ENCODE assay signal across 24 cellular contexts in genomic region chr1:1253314-1253713, GRCh38. TPM values are rescaled to one million over a fixed set of nuclear protein-coding genes. Genes with fewer than 3 reads are reported as not detected.
"Had no signal": no experiment of that assay in that cellular context is flagged by ENCODE, and none has a peak within 500 bp of the region (broad histone marks: within the 10 kb centered on the region; RNA-seq: fewer than 3 reads in every experiment).

No MANE protein-coding gene starts in this region.

- H3K4me3 Mint-ChIP-seq: activated CD8-positive, alpha-beta T cell treated with anti-CD3 and anti-CD28 coated beads for 36 hours; activated naive CD4-positive, alpha-beta T cell treated with anti-CD3 and anti-CD28 coated beads, Interleukin-2, amount 10 ng/mL, durations not matched to agents 7 days and 5 days; dendritic cell treated with granulocyte-macrophage colony-stimulating factor and Interleukin-4, amounts not matched to agents 40 ng/mL and 50 ng/mL, for 4 days had no signal

- H3K27ac ChIP-seq: body of pancreas, cardiac muscle cell, heart right ventricle had no signal

- H3K27me3 ChIP-seq: body of pancreas, cardiac muscle cell had no signal

- ATAC-seq: activated CD8-positive, alpha-beta T cell treated with anti-CD3 and anti-CD28 coated beads for 36 hours; body of pancreas; heart right ventricle; left cardiac atrium; mucosa of descending colon; naive thymus-derived CD4-positive, alpha-beta T cell; stimulated activated naive CD8-positive, alpha-beta T cell treated with anti-CD3 and anti-CD28 coated beads, Interleukin-15, Interleukin-2, amounts not matched to agents 100 U/mL and 50 U/mL, for 24 hours had no signal

- H3K9me3 Mint-ChIP-seq: activated CD8-positive, alpha-beta T cell treated with anti-CD3 and anti-CD28 coated beads for 36 hours; activated naive CD4-positive, alpha-beta T cell treated with anti-CD3 and anti-CD28 coated beads, Interleukin-2, amount 10 ng/mL, durations not matched to agents 7 days and 5 days; dendritic cell treated with granulocyte-macrophage colony-stimulating factor and Interleukin-4, amounts not matched to agents 40 ng/mL and 50 ng/mL, for 4 days; naive thymus-derived CD4-positive, alpha-beta T cell had no signal

- H3K4me3 ChIP-seq: body of pancreas, cardiac muscle cell, heart right ventricle, mucosa of descending colon had no signal

- DNase-seq: activated CD4-positive, alpha-beta T cell treated with anti-CD3 and anti-CD28 coated beads for 48 hours; activated CD4-positive, CD25-positive, alpha-beta regulatory T cell; activated CD8-positive, alpha-beta T cell treated with anti-CD3 and anti-CD28 coated beads for 36 hours; activated naive CD4-positive, alpha-beta T cell treated with anti-CD3 and anti-CD28 coated beads, Interleukin-2, amount 10 ng/mL, durations not matched to agents 7 days and 5 days; anterior cingulate cortex; body of pancreas; effector CD4-positive, alpha-beta T cell; erythroblast; foreskin fibroblast; heart right ventricle; islet precursor cell; left cardiac atrium; mesendoderm; naive thymus-derived CD4-positive, alpha-beta T cell; retina; stimulated activated CD4-positive, alpha-beta T cell treated with anti-CD3 and anti-CD28 coated beads, Interleukin-2, amount 100 ng/mL, for 48 hours; stimulated activated CD8-positive, alpha-beta memory T cell treated with anti-CD3 and anti-CD28 coated beads, Interleukin-4, amount 100 ng/mL, for 48 hours; stimulated activated naive CD8-positive, alpha-beta T cell treated with anti-CD3 and anti-CD28 coated beads, Interleukin-15, Interleukin-2, amounts not matched to agents 100 U/mL and 50 U/mL, for 24 hours; T1000 had no signal

- H3K27ac Mint-ChIP-seq: activated naive CD4-positive, alpha-beta T cell treated with anti-CD3 and anti-CD28 coated beads, Interleukin-2, amount 10 ng/mL, durations not matched to agents 7 days and 5 days; dendritic cell treated with granulocyte-macrophage colony-stimulating factor and Interleukin-4, amounts not matched to agents 40 ng/mL and 50 ng/mL, for 4 days; progenitor cell of endocrine pancreas had no signal

- FAIRE-seq: endometrium had no signal

- H3K27me3 Mint-ChIP-seq: activated CD8-positive, alpha-beta T cell treated with anti-CD3 and anti-CD28 coated beads for 36 hours; naive thymus-derived CD4-positive, alpha-beta T cell; progenitor cell of endocrine pancreas had no signal

- H3K9me3 ChIP-seq: body of pancreas, heart right ventricle, mucosa of descending colon had no signal

- H3K4me1 ChIP-seq: body of pancreas, heart right ventricle had no signal

RNA-seq across cellular contexts. Expression of gene C1QTNF12, which starts 6.8 kb away (rescaled TPM):
- total RNA-seq: body of pancreas had no signal
- polyA plus RNA-seq: cardiac muscle cell had no signal

RNA-seq across cellular contexts. Expression of gene SCNN1D, which starts 26.9 kb away (rescaled TPM):
- polyA plus RNA-seq: naive thymus-derived CD4-positive, alpha-beta T cell had no signal
